Comparison of ENCODE assay signal across 19 cellular contexts in genomic region chr19:4300589-4300988, GRCh38. TPM values are rescaled to one million over a fixed set of nuclear protein-coding genes. Genes with fewer than 3 reads are reported as not detected.
DNase-seq lines count a peak whose midpoint lies in the region; ATAC-seq lines count a peak whose summit lies in the region.
"Had no signal": no experiment of that assay in that cellular context is flagged by ENCODE, and none has a peak within 500 bp of the region (broad histone marks: within the 10 kb centered on the region; RNA-seq: fewer than 3 reads in every experiment).

No MANE protein-coding gene starts in this region.

- H3K27me3 Mint-ChIP-seq in activated CD4-positive, alpha-beta T cell treated with anti-CD3 and anti-CD28 coated beads, Interleukin-2, amount 10 ng/mL, durations not matched to agents 7 days and 5 days = no peaks in the 10 kb centered on the region
- H3K27me3 Mint-ChIP-seq in CD4-positive, CD25-positive, alpha-beta regulatory T cell = peaks cover 6% of the 10 kb centered on the region
- H3K27me3 Mint-ChIP-seq in T-cell (peaks cover 0 to 2% of the 10 kb centered on the region in 2 donors), immature natural killer cell (ENCODE audit: low read depth in 3 of 3) (peaks cover 0 to 7% (median 6%) of the 10 kb centered on the region in 3 donors)

- H3K27me3 ChIP-seq in CD4-positive, CD25-positive, alpha-beta regulatory T cell (ENCODE audit: control insufficient read depth, insufficient read depth, low read length) = no peaks in the 10 kb centered on the region

- CTCF ChIA-PET in activated CD4-positive, alpha-beta T cell treated with anti-CD3 and anti-CD28 coated beads, Interleukin-2, amount 10 ng/mL, durations not matched to agents 7 days and 5 days (lab: Charles Lee) = no interaction called here
- CTCF ChIA-PET in T-cell (lab: Charles Lee) = no interaction called here

- H3K4me3 Mint-ChIP-seq in activated CD4-positive, alpha-beta T cell treated with anti-CD3 and anti-CD28 coated beads, Interleukin-2, amount 10 ng/mL, durations not matched to agents 7 days and 5 days = peak overlapping the region; percentile 64
- peak overlapping the region in 3 of 4 donors; percentile 56 to 91 (median 91) for H3K4me3 Mint-ChIP-seq in CD4-positive, CD25-positive, alpha-beta regulatory T cell
- peak overlapping the region in 2 of 3 donors; percentile 53 to 95 for H3K4me3 Mint-ChIP-seq in T-cell
- peak overlapping the region; percentile 5 to 80 (median 67) for H3K4me3 Mint-ChIP-seq in immature natural killer cell
- H3K4me3 Mint-ChIP-seq: CD14-positive monocyte had no signal

- no peaks in the 10 kb centered on the region for H3K9me3 Mint-ChIP-seq in activated CD4-positive, alpha-beta T cell treated with anti-CD3 and anti-CD28 coated beads, Interleukin-2, amount 10 ng/mL, durations not matched to agents 7 days and 5 days
- peaks cover 0 to 2% (median 0%) of the 10 kb centered on the region in 7 donors for H3K9me3 Mint-ChIP-seq in CD4-positive, CD25-positive, alpha-beta regulatory T cell
- no peaks in the 10 kb centered on the region for H3K9me3 Mint-ChIP-seq in T-cell
- H3K9me3 Mint-ChIP-seq in immature natural killer cell = no peaks in the 10 kb centered on the region

- no peak overlapping the region for H3K4me3 ChIP-seq in CD4-positive, CD25-positive, alpha-beta regulatory T cell (ENCODE audit: low read depth, low read length)
- H3K4me3 ChIP-seq: A549 had no signal

- H3K27ac ChIP-seq in CD4-positive, CD25-positive, alpha-beta regulatory T cell (ENCODE audit: insufficient read depth, low read length, poor library complexity, severe bottlenecking) = no peak overlapping the region
- H3K27ac ChIP-seq: A549 had no signal

- no peaks in the 10 kb centered on the region for H3K36me3 ChIP-seq in CD4-positive, CD25-positive, alpha-beta regulatory T cell (ENCODE audit: control insufficient read depth, insufficient read depth, low read length)

- H3K4me1 ChIP-seq in CD4-positive, CD25-positive, alpha-beta regulatory T cell (ENCODE audit: control insufficient read depth, insufficient read depth, low read length, poor library complexity, severe bottlenecking) = peaks cover 15% of the 10 kb centered on the region
- H3K4me1 ChIP-seq: A549 had no signal

- H3K36me3 Mint-ChIP-seq in activated CD4-positive, alpha-beta T cell treated with anti-CD3 and anti-CD28 coated beads, Interleukin-2, amount 10 ng/mL, durations not matched to agents 7 days and 5 days (ENCODE audit: low read depth) = peaks cover 3% of the 10 kb centered on the region
- H3K36me3 Mint-ChIP-seq in CD4-positive, CD25-positive, alpha-beta regulatory T cell = no peaks in the 10 kb centered on the region
- no peaks in the 10 kb centered on the region for H3K36me3 Mint-ChIP-seq in T-cell
- H3K36me3 Mint-ChIP-seq in immature natural killer cell = peaks cover 0 to 4% (median 3%) of the 10 kb centered on the region in 3 donors
- H3K36me3 Mint-ChIP-seq: CD14-positive monocyte had no signal

- peaks cover 51% of the 10 kb centered on the region for H3K4me1 Mint-ChIP-seq in activated CD4-positive, alpha-beta T cell treated with anti-CD3 and anti-CD28 coated beads, Interleukin-2, amount 10 ng/mL, durations not matched to agents 7 days and 5 days
- H3K4me1 Mint-ChIP-seq in CD4-positive, CD25-positive, alpha-beta regulatory T cell = peaks cover 0 to 49% (median 11%) of the 10 kb centered on the region in 4 donors
- H3K4me1 Mint-ChIP-seq in T-cell (peaks cover 37 to 42% (median 39%) of the 10 kb centered on the region in 3 donors), immature natural killer cell (peaks cover 44 to 56% of the 10 kb centered on the region in 2 donors)

- no peaks in the 10 kb centered on the region for H3K9me3 ChIP-seq in CD4-positive, CD25-positive, alpha-beta regulatory T cell (ENCODE audit: control insufficient read depth in 2 of 2, low read length in 2 of 2)
- H3K9me3 ChIP-seq: A549 had no signal

- ATAC-seq in CD4-positive, CD25-positive, alpha-beta regulatory T cell (ENCODE audit: low read depth in 2 of 2) = no peak
- no peak for ATAC-seq in T-cell (replicated peaks in 1 of 4)
- ATAC-seq in HG03354 (IDR thresholded peaks at IDR 0.05; ENCODE audit: poor library complexity, severe bottlenecking, unreplicated experiment) = no peak
- ATAC-seq: A549, HCT116 had no signal

- POLR2A ChIA-PET in activated CD4-positive, alpha-beta T cell treated with anti-CD3 and anti-CD28 coated beads, Interleukin-2, amount 10 ng/mL, durations not matched to agents 7 days and 5 days (lab: Charles Lee) = no interaction called here
- POLR2A ChIA-PET in T-cell (lab: Charles Lee) = no interaction called here

- peak overlapping the region; percentile 98 for H3K27ac Mint-ChIP-seq in activated CD4-positive, alpha-beta T cell treated with anti-CD3 and anti-CD28 coated beads, Interleukin-2, amount 10 ng/mL, durations not matched to agents 7 days and 5 days
- peak overlapping the region in 1 of 3 donors; percentile 83 for H3K27ac Mint-ChIP-seq in CD4-positive, CD25-positive, alpha-beta regulatory T cell
- peak overlapping the region; percentile 83 to 94 for H3K27ac Mint-ChIP-seq in T-cell
- peak overlapping the region; percentile 65 to 92 (median 86) for H3K27ac Mint-ChIP-seq in immature natural killer cell
- H3K27ac Mint-ChIP-seq: CD14-positive monocyte had no signal

- DNase-seq in activated CD4-positive, alpha-beta T cell treated with anti-CD3 and anti-CD28 coated beads, Interleukin-2, amount 10 ng/mL, durations not matched to agents 7 days and 5 days = no peak
- no peak for DNase-seq in activated CD4-positive, alpha-beta T cell treated with anti-CD3 and anti-CD28 coated beads, Interleukin-2, amount 50 U/mL, for 1 hour
- no peak for DNase-seq in CD4-positive, CD25-positive, alpha-beta regulatory T cell
- no peak for DNase-seq in T-cell
- no peak for DNase-seq in immature natural killer cell
- no peak for DNase-seq in NCI-H748 (lab: John Stamatoyannopoulos, UW; ENCODE audit: unreplicated experiment)
- DNase-seq: DND-41; GDM1; NCI-H1436; NCI-H2029 treated with DMSO at 0.1 percent for 48 hours; NCI-H524; NK-92 treated with Interleukin-12 subunit alpha and Interleukin-12 subunit beta, amount 100 ng/mL, for 24 hours; OCI-M1; RPMI8226 had no signal

RNA-seq across cellular contexts. Expression of gene TMIGD2, which starts 1.6 kb away (rescaled TPM):
- total RNA-seq in activated CD4-positive, alpha-beta T cell treated with anti-CD3 and anti-CD28 coated beads, Interleukin-2, amount 10 ng/mL, durations not matched to agents 7 days and 5 days = 10 to 100 TPM; 45.4 to 48.7 TPM
- 4.8 TPM for total RNA-seq in CD4-positive, CD25-positive, alpha-beta regulatory T cell
- 10 to 100 TPM in 2 of 4 donors, 1 to 10 TPM in 2; 4.8 to 17.1 (median 11.1) TPM for polyA plus RNA-seq in CD4-positive, CD25-positive, alpha-beta regulatory T cell
- 10 to 100 TPM; 13.5 to 44.0 (median 32.4) TPM for total RNA-seq in T-cell
- 100 to 1,000 TPM in 1 of 3 donors, 10 to 100 TPM in 2; 85.3 to 116 (median 86.1) TPM for polyA plus RNA-seq in immature natural killer cell
- total RNA-seq: HT1080 had no signal
- polyA plus RNA-seq: A549 had no signal

RNA-seq across cellular contexts. Expression of gene FSD1, which starts 3.8 kb away (rescaled TPM):
- 10 to 100 TPM; 12.7 to 17.2 TPM for total RNA-seq in activated CD4-positive, alpha-beta T cell treated with anti-CD3 and anti-CD28 coated beads, Interleukin-2, amount 10 ng/mL, durations not matched to agents 7 days and 5 days
- 1.0 TPM for total RNA-seq in CD4-positive, CD25-positive, alpha-beta regulatory T cell
- 1 to 10 TPM in 1 of 4 donors, under 1 TPM in 1, not detected in 2; 0.76 to 1.6 TPM for polyA plus RNA-seq in CD4-positive, CD25-positive, alpha-beta regulatory T cell
- 1 to 10 TPM; 2.8 to 4.1 (median 3.4) TPM for total RNA-seq in T-cell
- 10 to 100 TPM; 10.1 to 23.8 (median 12.8) TPM for polyA plus RNA-seq in immature natural killer cell
- polyA plus RNA-seq: CD14-positive monocyte had no signal

RNA-seq across cellular contexts. Expression of gene SHD, which starts 21.5 kb away (rescaled TPM):
- total RNA-seq in activated CD4-positive, alpha-beta T cell treated with anti-CD3 and anti-CD28 coated beads, Interleukin-2, amount 10 ng/mL, durations not matched to agents 7 days and 5 days = not detected
- not detected for total RNA-seq in CD4-positive, CD25-positive, alpha-beta regulatory T cell
- polyA plus RNA-seq in CD4-positive, CD25-positive, alpha-beta regulatory T cell = not detected
- under 1 TPM in 1 of 5 donors, not detected in 4; 0.19 TPM for total RNA-seq in T-cell
- not detected for polyA plus RNA-seq in immature natural killer cell
- total RNA-seq: HT1080 had no signal
- polyA plus RNA-seq: CD14-positive monocyte had no signal

RNA-seq across cellular contexts. Expression of gene STAP2, which starts 38.0 kb away (rescaled TPM):
- total RNA-seq in activated CD4-positive, alpha-beta T cell treated with anti-CD3 and anti-CD28 coated beads, Interleukin-2, amount 10 ng/mL, durations not matched to agents 7 days and 5 days = 10 to 100 TPM; 10.4 to 11.9 TPM
- total RNA-seq in CD4-positive, CD25-positive, alpha-beta regulatory T cell = 2.2 TPM
- 1 to 10 TPM; 1.6 to 3.0 (median 2.4) TPM for polyA plus RNA-seq in CD4-positive, CD25-positive, alpha-beta regulatory T cell
- 1 to 10 TPM; 2.3 to 3.7 (median 2.9) TPM for total RNA-seq in T-cell
- polyA plus RNA-seq in immature natural killer cell = 1 to 10 TPM in 1 of 3 donors, under 1 TPM in 1, not detected in 1; 0.89 to 4.2 TPM

RNA-seq across cellular contexts. Expression of gene MPND, which starts 42.8 kb away (rescaled TPM):
- total RNA-seq in activated CD4-positive, alpha-beta T cell treated with anti-CD3 and anti-CD28 coated beads, Interleukin-2, amount 10 ng/mL, durations not matched to agents 7 days and 5 days = 10 to 100 TPM; 21.2 to 28.1 TPM
- 12.2 TPM for total RNA-seq in CD4-positive, CD25-positive, alpha-beta regulatory T cell
- 1 to 10 TPM; 4.9 to 7.2 (median 5.7) TPM for polyA plus RNA-seq in CD4-positive, CD25-positive, alpha-beta regulatory T cell
- total RNA-seq in T-cell = 10 to 100 TPM; 10.7 to 27.3 (median 22.6) TPM
- polyA plus RNA-seq in immature natural killer cell = 10 to 100 TPM in 2 of 3 donors, 1 to 10 TPM in 1; 9.0 to 13.4 (median 11.3) TPM
